Comparison of ENCODE assay signal across 22 cellular contexts in the genomic region with DNA sequence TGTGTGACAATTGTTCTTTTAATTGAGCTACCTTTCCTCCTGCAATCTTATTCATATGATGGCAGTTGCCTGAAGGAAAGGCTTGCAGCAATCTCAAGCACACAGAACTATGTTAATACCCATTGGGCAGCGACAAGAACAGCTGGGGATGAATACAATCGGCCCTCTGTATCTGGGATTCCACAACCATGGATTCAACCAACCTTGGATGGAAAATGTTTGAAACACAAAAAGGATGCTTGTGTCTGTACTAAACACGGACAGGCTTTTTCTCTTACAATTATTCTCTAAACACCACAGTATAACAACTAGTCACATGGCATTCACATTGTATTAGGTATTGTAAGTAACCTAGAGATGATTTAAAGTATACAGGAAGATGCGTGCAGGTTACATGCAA.
"Had no signal": no experiment of that assay in that cellular context is flagged by ENCODE, and none has a peak within 500 bp of the region (broad histone marks: within the 10 kb centered on the region; RNA-seq: fewer than 3 reads in every experiment).

No MANE protein-coding gene starts in this region.

- H3K4me2 ChIP-seq: neural progenitor cell had no signal

- H3K9ac ChIP-seq: neural progenitor cell had no signal

- H3K36me3 ChIP-seq: adrenal gland, breast epithelium, lower lobe of right lung, neural progenitor cell, uterus had no signal

- H3K27ac ChIP-seq: adrenal gland, breast epithelium, epithelial cell of prostate, lower lobe of right lung, neural progenitor cell, testis, uterus had no signal

- H3K9me3 ChIP-seq: adrenal gland, breast epithelium, lower lobe of right lung, testis, uterus had no signal

- H3K4me1 ChIP-seq: adrenal gland, breast epithelium, lower lobe of right lung, testis, uterus had no signal

- ATAC-seq: lower lobe of right lung; naive thymus-derived CD8-positive, alpha-beta T cell had no signal

- H3K4me3 ChIP-seq: adrenal gland, breast epithelium, lower lobe of right lung, neural progenitor cell, testis, uterus had no signal

- H2AFZ ChIP-seq: neural progenitor cell had no signal

- H3K27me3 ChIP-seq: adrenal gland, neural progenitor cell, testis, uterus had no signal

- DNase-seq: activated B cell treated with CpG ODN at 0.5 μM for 24 hours; activated CD4-positive, alpha-beta T cell treated with anti-CD3 and anti-CD28 coated beads, Interleukin-2, amount 50 U/mL, for 4 hours; activated CD8-positive, alpha-beta memory T cell treated with anti-CD3 and anti-CD28 coated beads for 24 hours; activated CD8-positive, alpha-beta memory T cell treated with anti-CD3 and anti-CD28 coated beads, Interleukin-2, amount 50 U/mL, for 4 hours; activated naive CD4-positive, alpha-beta T cell; activated T-cell treated with anti-CD3 and anti-CD28 coated beads, Interleukin-2, amount 50 U/mL, for 24 hours; cerebellar nuclear complex; cortex of kidney; kidney; lower lobe of right lung; naive thymus-derived CD8-positive, alpha-beta T cell; stimulated activated CD4-positive, alpha-beta T cell treated with anti-CD3 and anti-CD28 coated beads, Interleukin-12 subunit alpha, Interleukin-12 subunit beta, amount 100 ng/mL, for 4 hours; stimulated activated CD4-positive, alpha-beta T cell treated with anti-CD3 and anti-CD28 coated beads, Interleukin-4, amount 100 ng/mL, for 4 hours; stimulated activated naive CD8-positive, alpha-beta T cell treated with anti-CD3 and anti-CD28 coated beads, Interleukin-15, amount 100 ng/mL, for 72 hours; T1000; testis; trophoblast cell; uterus had no signal
